23 cellular contexts compared by ENCODE assay signal in genomic region chr3:197226179-197226578, GRCh38.
DNase-seq lines count a peak whose midpoint lies in the region; ATAC-seq and TF ChIP-seq lines count a peak whose summit lies in the region.
"Had no signal": no experiment of that assay in that cellular context is flagged by ENCODE, and none has a peak within 500 bp of the region (broad histone marks: within the 10 kb centered on the region; RNA-seq: fewer than 3 reads in every experiment).

No MANE protein-coding gene starts in this region.

- ATAC-seq in SK-N-SH treated with all-trans-retinoic acid at 6 μM for 48 hours (peak; percentile 69), T-helper 17 cell (no peak), GM19324 (IDR thresholded peaks at IDR 0.05; ENCODE audit: low FRiP score, unreplicated experiment) (no peak)
- ATAC-seq: heart left ventricle, PC-3 had no signal

- H4K20me1 ChIP-seq in BLaER1 = peaks cover 98% of the 10 kb centered on the region

- no peaks in the 10 kb centered on the region for H3K9me3 ChIP-seq in BLaER1
- no peaks in the 10 kb centered on the region for H3K9me3 ChIP-seq in T-helper 17 cell (ENCODE audit: control insufficient read depth, low read length, poor library complexity, severe bottlenecking)
- H3K9me3 ChIP-seq: breast epithelium, esophagus squamous epithelium, heart left ventricle, spleen, thoracic aorta had no signal

- H3K27me3 Mint-ChIP-seq in T-helper 17 cell = no peaks in the 10 kb centered on the region
- H3K27me3 Mint-ChIP-seq: activated naive CD8-positive, alpha-beta T cell; activated T-cell treated with anti-CD3 and anti-CD28 coated beads, Interleukin-2, amount 50 U/mL, for 24 hours; progenitor cell of endocrine pancreas had no signal

- no peak overlapping the region for H3K4me3 Mint-ChIP-seq in T-helper 17 cell
- H3K4me3 Mint-ChIP-seq: activated naive CD8-positive, alpha-beta T cell; activated T-cell treated with anti-CD3 and anti-CD28 coated beads, Interleukin-2, amount 50 U/mL, for 24 hours; immature natural killer cell had no signal

- H3K4me1 ChIP-seq in BLaER1 = peaks cover 24% of the 10 kb centered on the region
- H3K4me1 ChIP-seq: breast epithelium had no signal

- 0 out of 2 replicates have a peak, but pooled peaks cover 4% of the 10 kb centered on the region for H3K36me3 ChIP-seq in BLaER1
- H3K36me3 ChIP-seq: breast epithelium, heart left ventricle, spleen, thoracic aorta had no signal

- H3K27ac ChIP-seq in BLaER1 = no peak overlapping the region
- H3K27ac ChIP-seq: breast epithelium, esophagus squamous epithelium, GM23248, heart left ventricle, spleen, thoracic aorta had no signal

- no peak overlapping the region for H3K4me3 ChIP-seq in BLaER1
- H3K4me3 ChIP-seq: breast epithelium, esophagus squamous epithelium, GM23248, heart left ventricle, spleen, thoracic aorta had no signal

- no peak overlapping the region for H3K27ac Mint-ChIP-seq in T-helper 17 cell
- H3K27ac Mint-ChIP-seq: activated naive CD8-positive, alpha-beta T cell; activated T-cell treated with anti-CD3 and anti-CD28 coated beads, Interleukin-2, amount 50 U/mL, for 24 hours; immature natural killer cell; progenitor cell of endocrine pancreas had no signal

- H3K4me1 Mint-ChIP-seq in T-helper 17 cell = peaks cover 25% of the 10 kb centered on the region

- H3K27me3 ChIP-seq in BLaER1 = no peaks in the 10 kb centered on the region
- H3K27me3 ChIP-seq: breast epithelium, esophagus squamous epithelium, heart left ventricle, spleen had no signal

- H3K36me3 Mint-ChIP-seq in T-helper 17 cell (ENCODE audit: low read depth) = no peaks in the 10 kb centered on the region
- H3K36me3 Mint-ChIP-seq: activated naive CD8-positive, alpha-beta T cell; immature natural killer cell had no signal

- H3K9ac ChIP-seq in BLaER1 = no peak overlapping the region
- H3K9ac ChIP-seq: GM23248 had no signal

- peak; percentile 2 for DNase-seq in NCI-H2171 (lab: John Stamatoyannopoulos, UW)
- peak; percentile 26 for DNase-seq in kidney tubule cell (ENCODE audit: low spot score)
- no peak for DNase-seq in NCI-H2081 treated with DMSO at 0.1 percent for 48 hours (lab: John Stamatoyannopoulos, UW)
- DNase-seq in T-helper 17 cell = no peak
- DNase-seq in NAMALWA (ENCODE audit: low spot score) = no peak
- DNase-seq: activated CD4-positive, alpha-beta T cell treated with anti-CD3 and anti-CD28 coated beads, Interleukin-2, amount 50 U/mL, for 4 hours; activated T-cell treated with anti-CD3 and anti-CD28 coated beads, Interleukin-2, amount 50 U/mL, for 24 hours; Calu3; esophagus squamous epithelium; GF-D8; GM23248; heart left ventricle; immature natural killer cell; NCI-H345; PC-3; spleen had no signal

- peak overlapping the region; percentile 42 for H3K4me2 ChIP-seq in BLaER1

TF ChIP-seq in SK-N-SH treated with all-trans-retinoic acid at 6 μM for 48 hours, 23 proteins besides CTCF, POLR2A, EP300 and RAD21:
- TF ChIP-seq GLIS3 (CRISPR knock-in tag; IDR thresholded peaks at IDR 0.05) (no peak), CREB5 (CRISPR knock-in tag; IDR thresholded peaks at IDR 0.05; ENCODE audit: low read depth) (no peak), TSHZ2 (CRISPR knock-in tag; IDR thresholded peaks at IDR 0.05) (no peak), BACH2 (CRISPR knock-in tag; IDR thresholded peaks at IDR 0.05; ENCODE audit: borderline replicate concordance) (no peak), ESRRG (CRISPR knock-in tag; IDR thresholded peaks at IDR 0.05) (no peak), TOX (CRISPR knock-in tag; IDR thresholded peaks at IDR 0.05; ENCODE audit: borderline replicate concordance) (no peak), ZFP30 (CRISPR knock-in tag; IDR thresholded peaks at IDR 0.05) (no peak), TCF4 (CRISPR knock-in tag; IDR thresholded peaks at IDR 0.05; ENCODE audit: borderline replicate concordance) (no peak), CSDC2 (CRISPR knock-in tag; IDR thresholded peaks at IDR 0.05) (no peak), RARB (CRISPR knock-in tag; IDR thresholded peaks at IDR 0.05) (no peak), ISL1 (CRISPR knock-in tag; IDR thresholded peaks at IDR 0.05) (no peak), OSR1 (CRISPR knock-in tag; IDR thresholded peaks at IDR 0.05) (no peak), PPARA (CRISPR knock-in tag; IDR thresholded peaks at IDR 0.05; ENCODE audit: borderline replicate concordance) (no peak), CSRNP3 (CRISPR knock-in tag; IDR thresholded peaks at IDR 0.05) (no peak)

Comparison
In these comparisons a context has a peak if more than half of its experiments do, and no peak if none do; other contexts are left out.
1. DNase-seq: peak in NCI-H2171 (single experiment) and kidney tubule cell (single experiment); none in NCI-H2081 treated with DMSO at 0.1 percent for 48 hours (single experiment), T-helper 17 cell (0 of 3) and NAMALWA (single experiment).